8 cellular contexts compared by ENCODE assay signal in the genomic region with DNA sequence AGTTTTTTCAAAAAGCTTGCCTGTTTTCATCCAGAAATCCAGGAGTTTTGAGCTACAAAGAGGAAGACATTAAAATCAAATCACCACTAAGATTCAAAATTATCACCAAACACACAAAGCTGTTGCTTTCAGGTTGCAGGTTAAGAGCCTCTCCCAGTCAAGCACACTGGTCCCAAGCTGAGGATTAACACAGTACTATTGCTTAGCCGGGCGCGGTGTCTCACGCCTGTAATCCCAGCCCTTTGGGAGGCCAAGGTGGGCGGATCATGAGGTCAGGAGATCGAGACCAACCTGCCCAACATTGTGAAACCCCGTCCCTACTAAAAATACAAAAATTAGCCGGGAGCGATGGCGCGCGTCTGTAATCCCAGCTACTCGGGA.
DNase-seq lines count a peak whose midpoint lies in the region; ATAC-seq lines count a peak whose summit lies in the region.

No MANE protein-coding gene starts in this region.

- no peaks in the 10 kb centered on the region for H3K9me3 ChIP-seq in iPS-20b (ENCODE audit: insufficient read depth, low read depth, low read length)

- H3K36me3 ChIP-seq in iPS-20b (ENCODE audit: insufficient read depth, low read depth, low read length): no peaks in the 10 kb centered on the region

- H3K4me3 ChIP-seq in iPS-20b (ENCODE audit: low read length): peak overlapping the region; percentile 89; the same call in 1 of the 2 replicates

- H3K4me1 ChIP-seq in iPS-20b (ENCODE audit: insufficient read depth, low read length): peaks cover 12% of the 10 kb centered on the region; the same call in 1 of the 2 replicates

- peaks cover 36% of the 10 kb centered on the region for H3K27me3 ChIP-seq in iPS-20b (ENCODE audit: insufficient read depth, low read length)

- no peak for DNase-seq in NCI-H1694 treated with DMSO at 0.1 percent for 48 hours (lab: John Stamatoyannopoulos, UW)
- no peak for DNase-seq in COLO668 (lab: John Stamatoyannopoulos, UW; ENCODE audit: unreplicated experiment)
- DNase-seq in hypothalamus (lab: John Stamatoyannopoulos, UW): no peak
- DNase-seq in DMS 273 (lab: John Stamatoyannopoulos, UW; ENCODE audit: unreplicated experiment): no peak

- H3K9ac ChIP-seq in iPS-20b (ENCODE audit: low read depth, low read length): no peak overlapping the region

- ATAC-seq in GM18498 (IDR thresholded peaks at IDR 0.05; ENCODE audit: unreplicated experiment) (peak; percentile 9), GM21619 (IDR thresholded peaks at IDR 0.05; ENCODE audit: unreplicated experiment) (peak; percentile 12), HG03571 (IDR thresholded peaks at IDR 0.05; ENCODE audit: unreplicated experiment) (peak; percentile 12)

- no peak overlapping the region for H3K27ac ChIP-seq in iPS-20b (ENCODE audit: low read length)
